ENCODE assay signal across 8 cellular contexts in the genomic region with DNA sequence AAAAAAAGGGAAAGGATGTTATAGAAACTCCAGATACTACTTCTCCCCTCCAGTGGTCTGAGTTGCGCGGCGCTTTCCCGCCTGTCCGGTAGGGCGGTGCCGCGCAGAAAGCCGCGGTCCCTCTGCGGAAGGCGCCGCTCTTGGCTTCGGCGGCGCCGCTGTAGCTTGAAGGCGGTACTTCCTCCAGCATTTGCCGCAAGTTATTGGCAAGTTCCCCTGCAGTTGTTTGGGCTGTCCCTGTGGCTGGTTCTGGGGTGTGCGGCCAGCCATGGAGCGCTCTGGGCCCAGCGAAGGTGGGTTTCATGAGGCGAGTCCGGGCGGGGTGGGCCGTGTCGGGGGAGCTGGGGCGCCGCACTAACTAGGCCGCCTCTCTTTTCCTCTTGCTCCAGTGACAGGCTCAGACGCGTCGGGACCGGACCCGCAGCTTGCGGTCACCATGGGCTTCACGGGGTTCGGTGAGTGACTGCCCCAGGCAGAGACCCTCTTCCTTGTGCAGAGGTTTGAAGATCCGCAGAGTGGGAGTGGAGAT. TPM values are rescaled to one million over a fixed set of nuclear protein-coding genes. Genes with fewer than 3 reads are reported as not detected.
DNase-seq lines count a peak whose midpoint lies in the region; ATAC-seq and TF ChIP-seq lines count a peak whose summit lies in the region.
"Not testable (repeated sequence)": the region's sequence is repeated elsewhere in the genome, so short reads cannot be mapped to it uniquely, and the experiment has no call there.

TSS of gene WDR70 (plus strand) at position 219 of the 529 bp plus-strand sequence. CDS start at position 269, 50 bp downstream.

- H2AFZ ChIP-seq in SU-DHL-6 (ENCODE audit: low read depth, low read length, severe bottlenecking) (peak within 1 kb of the TSS; percentile 96), trophoblast cell (ENCODE audit: insufficient read depth, low read length, poor library complexity) (peak within 1 kb of the TSS; percentile 71)

- ATAC-seq in HG02642 (IDR thresholded peaks at IDR 0.05; ENCODE audit: poor library complexity, unreplicated experiment) (peak; percentile 98), Right ventricle myocardium superior (ENCODE audit: poor library complexity) (peak; percentile 100)
- peak; percentile 97 for ATAC-seq in activated naive CD8-positive, alpha-beta T cell treated with anti-CD3 and anti-CD28 coated beads, Interleukin-2, amount 10 ng/mL, durations not matched to agents 7 days and 5 days (ENCODE audit: low read depth)

- not testable (repeated sequence) for H3K23ac ChIP-seq in trophoblast cell (ENCODE audit: low read length)

- H3K36me3 Mint-ChIP-seq in activated naive CD8-positive, alpha-beta T cell treated with anti-CD3 and anti-CD28 coated beads, Interleukin-2, amount 10 ng/mL, durations not matched to agents 7 days and 5 days, result not testable (repeated sequence)

- peak within 1 kb of the TSS; percentile 75 for H3K27ac Mint-ChIP-seq in activated naive CD8-positive, alpha-beta T cell treated with anti-CD3 and anti-CD28 coated beads, Interleukin-2, amount 10 ng/mL, durations not matched to agents 7 days and 5 days

- TF ChIP-seq CTCF in GM12865 (IDR thresholded peaks at IDR 0.05; ENCODE audit: insufficient read depth, low read depth, low read length, missing control alignments) (peak; percentile 75), SU-DHL-6 (IDR thresholded peaks at IDR 0.05; ENCODE audit: insufficient read depth, low read length, poor library complexity, severe bottlenecking) (peak; percentile 50), transverse colon (IDR thresholded peaks at IDR 0.05) (peak; percentile 47 to 53 (median 51))

- H3K27me3 ChIP-seq in SU-DHL-6 (ENCODE audit: low read length); trophoblast cell (ENCODE audit: insufficient read depth, low read length); transverse colon: not testable (repeated sequence)

- in situ Hi-C loops in transverse colon (cut with MboI; ENCODE audit: low pct_ligation_motif_present in 1 of 4, low pct_unique_long_range_greater_than_20kb in 1 of 4, low sequenced_read_pairs in 3 of 4), result not testable (repeated sequence)

- H4K91ac ChIP-seq in trophoblast cell (ENCODE audit: low read depth, low read length), result peak within 1 kb of the TSS; percentile 43

- H4K12ac ChIP-seq in trophoblast cell (ENCODE audit: low read depth, low read length), result peak within 1 kb of the TSS; percentile 77

- TF ChIP-seq EP300 in transverse colon (IDR thresholded peaks at IDR 0.05; ENCODE audit: low read depth), result not testable (repeated sequence)

- DNase-seq in GM12865 (ENCODE audit: low read depth), result peak; percentile 94
- DNase-seq in NCI-H1105 (lab: John Stamatoyannopoulos, UW), result peak; percentile 80
- DNase-seq in activated naive CD8-positive, alpha-beta T cell treated with anti-CD3 and anti-CD28 coated beads, Interleukin-2, amount 10 ng/mL, durations not matched to agents 7 days and 5 days, result peak; percentile 80
- peak; percentile 92 for DNase-seq in Right ventricle myocardium superior
- peak; percentile 91 to 93 for DNase-seq in trophoblast cell
- peak; percentile 86 for DNase-seq in transverse colon

- TF ChIP-seq POLR2A in transverse colon (IDR thresholded peaks at IDR 0.05), result peak; percentile 30

- not testable (repeated sequence) for H3K18ac ChIP-seq in trophoblast cell (ENCODE audit: low read length)

- H3K27ac ChIP-seq in SU-DHL-6 (ENCODE audit: low read depth, low read length); trophoblast cell (ENCODE audit: low read depth, low read length): not testable (repeated sequence)
- H3K27ac ChIP-seq in transverse colon, result peak within 1 kb of the TSS; percentile 61 to 80 (median 75)

- H3K9me3 Mint-ChIP-seq in activated naive CD8-positive, alpha-beta T cell treated with anti-CD3 and anti-CD28 coated beads, Interleukin-2, amount 10 ng/mL, durations not matched to agents 7 days and 5 days, result not testable (repeated sequence)

- not testable (repeated sequence) for H3K9me3 ChIP-seq in SU-DHL-6 (ENCODE audit: insufficient read depth, low read length); trophoblast cell (ENCODE audit: insufficient read depth, low read depth, low read length); transverse colon

- not testable (repeated sequence) for H2BK5ac ChIP-seq in trophoblast cell (ENCODE audit: low read depth, low read length, poor library complexity)

- H3K14ac ChIP-seq in trophoblast cell (ENCODE audit: low read length), result not testable (repeated sequence)

- not testable (repeated sequence) for H2BK120ac ChIP-seq in trophoblast cell (ENCODE audit: insufficient read depth, low read length, poor library complexity)

- H2AK5ac ChIP-seq in trophoblast cell (ENCODE audit: low read length), result not testable (repeated sequence)

- not testable (repeated sequence) for H3K4me1 Mint-ChIP-seq in activated naive CD8-positive, alpha-beta T cell treated with anti-CD3 and anti-CD28 coated beads, Interleukin-2, amount 10 ng/mL, durations not matched to agents 7 days and 5 days

- H3K9me2 ChIP-seq in SU-DHL-6 (replicated peaks; ENCODE audit: insufficient read depth, low read length), result not testable (repeated sequence)

- not testable (repeated sequence) for H3F3A ChIP-seq in SU-DHL-6 (ENCODE audit: insufficient read depth)

- H3K4me3 Mint-ChIP-seq in activated naive CD8-positive, alpha-beta T cell treated with anti-CD3 and anti-CD28 coated beads, Interleukin-2, amount 10 ng/mL, durations not matched to agents 7 days and 5 days, result peak within 1 kb of the TSS; percentile 97

- not testable (repeated sequence) for H3K79me1 ChIP-seq in trophoblast cell (ENCODE audit: low read length)

- H3K4me2 ChIP-seq in SU-DHL-6 (ENCODE audit: low read depth, low read length, poor library complexity, severe bottlenecking) (peak within 1 kb of the TSS; percentile 91), trophoblast cell (ENCODE audit: low read length) (peak within 1 kb of the TSS; percentile 89)

- not testable (repeated sequence) for H3K36me3 ChIP-seq in SU-DHL-6 (ENCODE audit: low read length)
- H3K36me3 ChIP-seq in trophoblast cell (ENCODE audit: control insufficient read depth in 1 of 2, insufficient read depth in 2 of 2, low read length in 2 of 2) (peaks cover 10 to 15% of the 10 kb centered on the region in 2 experiments), transverse colon (peaks cover 0 to 16% (median 7%) of the 10 kb centered on the region in 4 donors)

- no CpG with 5 or more reads among the region's 39 CpGs for WGBS in trophoblast cell (ENCODE audit: extremely low coverage, insufficient coverage, insufficient read length)
- WGBS in transverse colon (ENCODE audit: low coverage in 1 of 2), 2 donors, result 0% methylated on average over 25 of the region's 39 CpGs; no CpG with 5 or more reads in 1 of the 2 donors

- H3K27me3 Mint-ChIP-seq in activated naive CD8-positive, alpha-beta T cell treated with anti-CD3 and anti-CD28 coated beads, Interleukin-2, amount 10 ng/mL, durations not matched to agents 7 days and 5 days, result not testable (repeated sequence)

- peak within 1 kb of the TSS; percentile 64 for H3K4ac ChIP-seq in trophoblast cell (ENCODE audit: low read depth, low read length)

- H3K4me1 ChIP-seq in trophoblast cell (ENCODE audit: control insufficient read depth in 1 of 2, insufficient read depth in 2 of 2, low read length in 2 of 2), result not testable (repeated sequence)
- peaks cover 3 to 12% (median 8%) of the 10 kb centered on the region in 4 donors for H3K4me1 ChIP-seq in transverse colon

- intact Hi-C loops in Right ventricle myocardium superior (cut with DNase I); transverse colon (cut with DNase I; ENCODE audit: low total_unique reads): not testable (repeated sequence)

- H3K4me3 ChIP-seq in GM12865 (ENCODE audit: low read depth, low read length) (peak within 1 kb of the TSS; percentile 56), SU-DHL-6 (ENCODE audit: insufficient read depth, low read length, poor library complexity, severe bottlenecking) (peak within 1 kb of the TSS; percentile 95), trophoblast cell (ENCODE audit: low read depth, low read length) (peak within 1 kb of the TSS; percentile 94), transverse colon (peak within 1 kb of the TSS; percentile 62 to 96 (median 84))

- H4K20me1 ChIP-seq in SU-DHL-6 (ENCODE audit: low read depth, low read length), result not testable (repeated sequence)

- POLR2A ChIA-PET in activated naive CD8-positive, alpha-beta T cell treated with anti-CD3 and anti-CD28 coated beads, Interleukin-2, amount 10 ng/mL, durations not matched to agents 7 days and 5 days (lab: Charles Lee), result interaction anchor here (0.6 to 1.7 kb wide), 6 partner anchors 8 to 1597 kb away, joined by 3 to 38 read pairs (median 4); partner anchors contain the start of gene NUP155

- peak within 1 kb of the TSS; percentile 73 for H4K8ac ChIP-seq in trophoblast cell (ENCODE audit: low read depth, low read length)

- H3K9ac ChIP-seq in SU-DHL-6 (ENCODE audit: low read length) (peak within 1 kb of the TSS; percentile 90), trophoblast cell (ENCODE audit: low read length) (peak within 1 kb of the TSS; percentile 93)

- not testable (repeated sequence) for H3K79me2 ChIP-seq in SU-DHL-6 (ENCODE audit: insufficient read depth, low read length); trophoblast cell (ENCODE audit: control insufficient read depth, insufficient read depth, low read length, poor library complexity)

- H2BK12ac ChIP-seq in trophoblast cell (ENCODE audit: low read length), result not testable (repeated sequence)

RNA-seq across cellular contexts. Expression of gene WDR70, which starts in this region (rescaled TPM):
- 10 to 100 TPM; 35.8 to 37.6 TPM for total RNA-seq in activated naive CD8-positive, alpha-beta T cell treated with anti-CD3 and anti-CD28 coated beads, Interleukin-2, amount 10 ng/mL, durations not matched to agents 7 days and 5 days
- total RNA-seq in Right ventricle myocardium superior, result 17.8 TPM
- 30.2 and 32.1 TPM in 2 replicates for polyA plus RNA-seq in trophoblast cell (2013)
- 100 to 1,000 TPM in 1 of 4 donors, 10 to 100 TPM in 3; 24.7 to 200 (median 29.9) TPM for total RNA-seq in transverse colon
